Comparison of ENCODE assay signal across 1 cellular context in genomic region chr16:4098496-4098895, GRCh38.
TF ChIP-seq lines count a peak whose summit lies in the region.

No MANE protein-coding gene starts in this region.

TF ChIP-seq in GM23338, 12 proteins besides CTCF, POLR2A, EP300 and RAD21 (continued from another document):
- TF ChIP-seq ZNF462 (CRISPR knock-in tag; IDR thresholded peaks at IDR 0.05), result no peak
- TF ChIP-seq ZNF331 (CRISPR knock-in tag; IDR thresholded peaks at IDR 0.05; ENCODE audit: low read depth), result no peak
- no peak for TF ChIP-seq STAT1 (IDR thresholded peaks at IDR 0.05; ENCODE audit: unreplicated experiment)
- no peak for TF ChIP-seq ZNF114 (CRISPR knock-in tag; IDR thresholded peaks at IDR 0.05)
- TF ChIP-seq EZH2 (IDR thresholded peaks at IDR 0.05; ENCODE audit: low read depth, unreplicated experiment), result no peak
- no peak for TF ChIP-seq POLR2AphosphoS5 (IDR thresholded peaks at IDR 0.05; ENCODE audit: low read depth)
